ENCODE assay signal across 8 cellular contexts in the genomic region with DNA sequence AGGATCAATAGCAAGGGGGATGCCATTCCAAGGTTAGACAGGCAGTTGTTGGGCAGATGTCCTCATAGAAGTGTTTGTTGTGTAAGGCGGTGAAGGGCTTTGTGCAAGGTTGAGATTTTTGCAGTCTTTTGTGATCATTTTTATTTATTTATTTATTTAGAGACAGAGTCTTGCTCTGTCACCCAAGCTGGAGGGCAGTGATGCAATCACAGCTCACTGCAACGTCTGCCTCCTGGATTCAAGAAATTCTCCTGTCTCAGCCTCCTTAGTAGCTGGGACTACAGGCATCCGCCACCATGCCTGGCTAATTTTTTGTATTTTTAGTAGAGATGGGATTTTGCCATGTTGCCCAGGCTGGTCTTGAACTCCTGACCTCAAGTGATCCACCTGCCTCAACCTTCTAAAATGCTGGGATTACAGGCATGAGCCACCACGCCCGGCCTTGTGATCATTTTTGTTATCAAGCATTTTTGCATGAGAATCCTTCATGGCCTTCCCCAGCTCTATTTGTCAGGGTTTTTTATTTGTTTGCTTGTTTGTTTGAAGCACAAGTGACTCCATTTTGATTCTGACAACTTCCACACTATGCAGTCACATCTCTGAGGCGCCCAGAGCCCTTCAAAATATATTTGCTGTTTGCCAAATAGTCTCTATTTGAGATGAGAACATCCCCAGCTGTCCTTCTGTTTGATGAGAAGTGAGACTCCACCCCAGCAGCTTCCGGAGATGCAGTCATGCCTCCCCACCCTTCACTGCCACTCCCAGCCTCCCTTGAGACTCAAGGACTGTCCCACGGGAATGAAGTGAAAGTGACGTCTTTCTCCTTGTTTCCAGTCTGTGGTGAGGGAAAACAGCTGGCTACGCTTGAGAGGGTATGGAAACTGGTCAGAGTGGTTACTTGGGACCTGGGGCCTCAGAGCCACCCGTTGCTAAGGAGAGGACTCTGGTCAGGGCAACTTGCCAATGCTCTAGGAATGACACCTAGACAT. TPM values are rescaled to one million over a fixed set of nuclear protein-coding genes. Genes with fewer than 3 reads are reported as not detected.
A peak's percentile ranks its signal among the peaks of the same experiment; 100 is the strongest.
DNase-seq lines count a peak whose midpoint lies in the region; ATAC-seq and TF ChIP-seq lines count a peak whose summit lies in the region.

No MANE protein-coding gene starts in this region.

- H3K27me3 Mint-ChIP-seq in CD4-positive, alpha-beta T cell: no peaks in the 10 kb centered on the region

- H3K36me3 Mint-ChIP-seq in CD4-positive, alpha-beta T cell (ENCODE audit: low read depth): peaks cover 34% of the 10 kb centered on the region

- H3K4me1 ChIP-seq in right cardiac atrium (ENCODE audit: control insufficient read depth, insufficient read depth, low read length): no peaks in the 10 kb centered on the region

- 58% methylated on average over 11 of the region's 11 CpGs for WGBS in right cardiac atrium

- H3K27ac ChIP-seq in right cardiac atrium (ENCODE audit: low read length): peak overlapping the region; percentile 38
- no peak overlapping the region for H3K27ac ChIP-seq in CD4-positive, alpha-beta T cell (ENCODE audit: low read depth, low read length)

- in situ Hi-C loops in SK-MEL-5 (cut with HindIII; ENCODE audit: low pct_unique_long_range_greater_than_20kb, low sequenced_read_pairs): no loop called here

- no peak overlapping the region for H3K4me3 ChIP-seq in right cardiac atrium (ENCODE audit: low read length)

- POLR2A ChIA-PET in CD4-positive, alpha-beta T cell (lab: Charles Lee): interaction anchor here (1.2 kb wide), 1 partner anchor 81 kb away, joined by 3 read pairs; no protein-coding TSS in a partner anchor

- intact Hi-C loops in right cardiac atrium (cut with DNase I): loop anchor here in 2 of 4 donors (10.0 kb wide), 2 partner anchors 77 to 607 kb away; no protein-coding TSS in a partner anchor
- intact Hi-C loops in CD4-positive, alpha-beta T cell (cut with DNase I, micrococcal nuclease): loop anchor here in 1 of 2 experiments (5.0 to 10.0 kb wide), 4 partner anchors 84 to 609 kb away; partner anchors contain the start of gene IL10RB

- CTCF ChIA-PET in CD4-positive, alpha-beta T cell (lab: Charles Lee): interaction anchor here (0.6 to 1.2 kb wide), 2 partner anchors 39 to 81 kb away, joined by 3 to 5 read pairs; partner anchors contain the start of gene IFNGR2

- DNase-seq in CD1c-positive myeloid dendritic cell (ENCODE audit: extremely low spot score) (peak; percentile 30), SK-MEL-5 (ENCODE audit: low read depth, low spot score) (peak; percentile 47), right cardiac atrium (peak in 2 of 3 donors; percentile 66 to 70)
- DNase-seq in stimulated activated naive CD4-positive, alpha-beta T cell treated with Interleukin-2 at 50 U/mL for 16 hours (lab: John Stamatoyannopoulos, UW): no peak
- no peak for DNase-seq in activated effector memory CD4-positive, alpha-beta T cell treated with anti-CD3 and anti-CD28 coated beads, Interleukin-2, amount 50 U/mL, for 16 hours
- DNase-seq in CD4-positive, alpha-beta T cell: no peak

- peaks cover 5% of the 10 kb centered on the region for H3K4me1 Mint-ChIP-seq in CD4-positive, alpha-beta T cell (ENCODE audit: low read depth)

- H3K27ac Mint-ChIP-seq in CD4-positive, alpha-beta T cell: no peak overlapping the region

- no peaks in the 10 kb centered on the region for H3K27me3 ChIP-seq in right cardiac atrium (ENCODE audit: control insufficient read depth, insufficient read depth)
- H3K27me3 ChIP-seq in CD4-positive, alpha-beta T cell (ENCODE audit: control insufficient read depth, insufficient read depth, low read length): no peaks in the 10 kb centered on the region

- no peaks in the 10 kb centered on the region for H3K9me3 ChIP-seq in right cardiac atrium (ENCODE audit: control insufficient read depth, low read length)
- no peaks in the 10 kb centered on the region for H3K9me3 ChIP-seq in CD4-positive, alpha-beta T cell (ENCODE audit: control insufficient read depth, low read length)

- peak; percentile 51 for ATAC-seq in GM19397 (IDR thresholded peaks at IDR 0.05; ENCODE audit: unreplicated experiment)
- peak; percentile 62 for ATAC-seq in HG03521 (IDR thresholded peaks at IDR 0.05; ENCODE audit: unreplicated experiment)
- ATAC-seq in right cardiac atrium: peak; percentile 71 to 79
- ATAC-seq in CD4-positive, alpha-beta T cell (ENCODE audit: poor library complexity): no peak

- H3K4me3 Mint-ChIP-seq in CD4-positive, alpha-beta T cell: no peak overlapping the region

- no peaks in the 10 kb centered on the region for H3K9me3 Mint-ChIP-seq in CD4-positive, alpha-beta T cell

- no peak for TF ChIP-seq CTCF in CD4-positive, alpha-beta T cell (IDR thresholded peaks at IDR 0.05)

RNA-seq across cellular contexts. Expression of gene TMEM50B, which starts 38.0 kb away (rescaled TPM):
- total RNA-seq in SK-MEL-5 (2014; rRNA removed; shearing (Covaris generic)): 32.1 and 32.7 TPM in 2 replicates
- 22.3 and 23.5 TPM in 2 replicates for polyA plus RNA-seq in SK-MEL-5 (2015; cell fraction: cytosol; rRNA removed)
- polyA plus RNA-seq in SK-MEL-5 (2015; cell fraction: nucleus; rRNA removed): 88.0 and 96.5 TPM in 2 replicates
- total RNA-seq in right cardiac atrium: 10 to 100 TPM; 38.8 to 49.3 (median 41.2) TPM
- polyA plus RNA-seq in right cardiac atrium: 37.0 TPM
- 10 to 100 TPM; 38.4 to 40.3 TPM for total RNA-seq in CD4-positive, alpha-beta T cell

RNA-seq across cellular contexts. Expression of gene IFNGR2, which starts 38.6 kb away (rescaled TPM):
- 104 and 121 TPM in 2 replicates for total RNA-seq in SK-MEL-5 (2014; rRNA removed; shearing (Covaris generic))
- 158 and 170 TPM in 2 replicates for polyA plus RNA-seq in SK-MEL-5 (2015; cell fraction: cytosol; rRNA removed)
- 40.9 and 50.0 TPM in 2 replicates for polyA plus RNA-seq in SK-MEL-5 (2015; cell fraction: nucleus; rRNA removed)
- 10 to 100 TPM; 37.5 to 47.4 (median 42.2) TPM for total RNA-seq in right cardiac atrium
- polyA plus RNA-seq in right cardiac atrium: 37.4 TPM
- 10 to 100 TPM; 14.6 to 17.7 TPM for total RNA-seq in CD4-positive, alpha-beta T cell

RNA-seq across cellular contexts. Expression of gene DNAJC28, which starts 49.7 kb away (rescaled TPM):
- 0.64 and 1.1 TPM in 2 replicates for total RNA-seq in SK-MEL-5 (2014; rRNA removed; shearing (Covaris generic))
- polyA plus RNA-seq in SK-MEL-5 (2015; cell fraction: cytosol; rRNA removed): 0.93 and 2.2 TPM in 2 replicates
- 0.37 and 3.7 TPM in 2 replicates for polyA plus RNA-seq in SK-MEL-5 (2015; cell fraction: nucleus; rRNA removed)
- 1 to 10 TPM; 3.8 to 6.0 (median 5.7) TPM for total RNA-seq in right cardiac atrium
- polyA plus RNA-seq in right cardiac atrium: 6.2 TPM
- not detected for total RNA-seq in CD4-positive, alpha-beta T cell

Comparison
In these comparisons a context has a peak if more than half of its experiments do, and no peak if none do; other contexts are left out.
1. DNase-seq: peak in CD1c-positive myeloid dendritic cell (single experiment), SK-MEL-5 (single experiment) and right cardiac atrium (2 of 3); none in stimulated activated naive CD4-positive, alpha-beta T cell treated with Interleukin-2 at 50 U/mL for 16 hours (single experiment), activated effector memory CD4-positive, alpha-beta T cell treated with anti-CD3 and anti-CD28 coated beads, Interleukin-2, amount 50 U/mL, for 16 hours (single experiment) and CD4-positive, alpha-beta T cell (0 of 10).